20 cellular contexts compared by ENCODE assay signal in genomic region chr1:243792891-243793290, GRCh38. TPM values are rescaled to one million over a fixed set of nuclear protein-coding genes. Genes with fewer than 3 reads are reported as not detected.
DNase-seq lines count a peak whose midpoint lies in the region; ATAC-seq and TF ChIP-seq lines count a peak whose summit lies in the region.
"Had no signal": no experiment of that assay in that cellular context is flagged by ENCODE, and none has a peak within 500 bp of the region (broad histone marks: within the 10 kb centered on the region; RNA-seq: fewer than 3 reads in every experiment).

No MANE protein-coding gene starts in this region.

- TF ChIP-seq CTCF in left ventricle myocardium inferior (IDR thresholded peaks at IDR 0.05; ENCODE audit: borderline replicate concordance): no peak
- no peak for TF ChIP-seq CTCF in esophagus squamous epithelium (IDR thresholded peaks at IDR 0.05)
- TF ChIP-seq CTCF in ovary (IDR thresholded peaks at IDR 0.05): no peak

- H3K4me1 ChIP-seq in left ventricle myocardium inferior (peaks cover 48% of the 10 kb centered on the region), esophagus squamous epithelium (peaks cover 0 to 34% (median 15%) of the 10 kb centered on the region in 3 donors), ovary (ENCODE audit: insufficient read depth) (peaks cover 25% of the 10 kb centered on the region)
- H3K4me1 ChIP-seq: BE2C had no signal

- no peak for TF ChIP-seq EP300 in ovary (IDR thresholded peaks at IDR 0.05)

- no peaks in the 10 kb centered on the region for H3K27me3 ChIP-seq in left ventricle myocardium inferior (ENCODE audit: low read depth)
- H3K27me3 ChIP-seq in esophagus squamous epithelium: no peaks in the 10 kb centered on the region
- H3K27me3 ChIP-seq in ovary: no peaks in the 10 kb centered on the region
- H3K27me3 ChIP-seq: BE2C, hepatocyte, transverse colon had no signal

- no peak for TF ChIP-seq POLR2A in esophagus squamous epithelium (IDR thresholded peaks at IDR 0.05)
- no peak for TF ChIP-seq POLR2A in ovary (IDR thresholded peaks at IDR 0.05)

- no peaks in the 10 kb centered on the region for H3K36me3 ChIP-seq in left ventricle myocardium inferior
- H3K36me3 ChIP-seq in esophagus squamous epithelium: no peaks in the 10 kb centered on the region
- H3K36me3 ChIP-seq in ovary: no peaks in the 10 kb centered on the region
- H3K36me3 ChIP-seq: transverse colon had no signal

- WGBS in esophagus squamous epithelium, 2 donors: 61 to 65% methylated on average over 3 of the region's 3 CpGs
- WGBS in ovary, 3 donors: 21 to 26% (median 23%) methylated on average over 3 of the region's 3 CpGs

- no peak overlapping the region for H3K4me3 ChIP-seq in left ventricle myocardium inferior
- no peak overlapping the region for H3K4me3 ChIP-seq in esophagus squamous epithelium
- no peak overlapping the region for H3K4me3 ChIP-seq in ovary
- H3K4me3 ChIP-seq: hepatocyte, transverse colon had no signal

- DNase-seq in left ventricle myocardium inferior (no peak), left cardiac atrium (no peak), esophagus squamous epithelium (lab: John Stamatoyannopoulos, UW) (no peak), ovary (no peak), SIG-M5 (lab: John Stamatoyannopoulos, UW) (no peak)
- no peak for DNase-seq in activated CD4-positive, CD25-positive, alpha-beta regulatory T cell treated with anti-CD3 and anti-CD28 coated beads, Interleukin-2, amount 50 U/mL, for 72 hours
- DNase-seq: activated CD4-positive, alpha-beta memory T cell treated with anti-CD3 and anti-CD28 coated beads for 36 hours; activated naive CD4-positive, alpha-beta T cell treated with Interleukin-2 at 50 U/mL for 16 hours; anterior cingulate cortex; BE2C; cerebellar nuclear complex; NCI-H1417 treated with DMSO at 0.1 percent for 48 hours; NCI-H2171; NCI-H748 treated with DMSO at 0.1 percent for 48 hours; SHP77; transverse colon had no signal

- H3K27ac ChIP-seq in left ventricle myocardium inferior (replicated peaks) (peak overlapping the region; percentile 81), esophagus squamous epithelium (peak overlapping the region in 3 of 4 donors; percentile 38 to 77 (median 54)), ovary (peak overlapping the region; percentile 30 to 44)

- no peak for ATAC-seq in left cardiac atrium
- ATAC-seq in GM21381 (IDR thresholded peaks at IDR 0.05; ENCODE audit: unreplicated experiment): no peak
- ATAC-seq in GM21390 (IDR thresholded peaks at IDR 0.05; ENCODE audit: unreplicated experiment): no peak
- ATAC-seq: stimulated activated memory B cell treated with anti-CD40 and anti-IgM and Interleukin-4, amounts not matched to agents 10 μg/mL and 1 μg/mL and 100 μg/mL, for 72 hours had no signal

- intact Hi-C loops in left ventricle myocardium inferior (cut with micrococcal nuclease) (no loop called here), left cardiac atrium (cut with DNase I) (no loop called here), esophagus squamous epithelium (cut with DNase I) (no loop called here), ovary (cut with DNase I) (no loop called here)

- H3K9me3 ChIP-seq in left ventricle myocardium inferior (replicated peaks) (no peaks in the 10 kb centered on the region), esophagus squamous epithelium (no peaks in the 10 kb centered on the region), ovary (no peaks in the 10 kb centered on the region)
- H3K9me3 ChIP-seq: transverse colon had no signal

RNA-seq across cellular contexts. Expression of gene AKT3, which starts 57.2 kb away (rescaled TPM):
- total RNA-seq in left ventricle myocardium inferior (20.6 TPM), left cardiac atrium (10 to 100 TPM; 27.6 to 42.9 TPM), esophagus squamous epithelium (10 to 100 TPM in 2 of 4 donors, 1 to 10 TPM in 2; 2.0 to 32.2 (median 9.3) TPM), ovary (100 to 1,000 TPM in 5 of 7 donors, 10 to 100 TPM in 2; 45.8 to 202 (median 135) TPM)
- 10 to 100 TPM; 27.2 to 60.5 TPM for polyA plus RNA-seq in ovary
